In the genomic region with DNA sequence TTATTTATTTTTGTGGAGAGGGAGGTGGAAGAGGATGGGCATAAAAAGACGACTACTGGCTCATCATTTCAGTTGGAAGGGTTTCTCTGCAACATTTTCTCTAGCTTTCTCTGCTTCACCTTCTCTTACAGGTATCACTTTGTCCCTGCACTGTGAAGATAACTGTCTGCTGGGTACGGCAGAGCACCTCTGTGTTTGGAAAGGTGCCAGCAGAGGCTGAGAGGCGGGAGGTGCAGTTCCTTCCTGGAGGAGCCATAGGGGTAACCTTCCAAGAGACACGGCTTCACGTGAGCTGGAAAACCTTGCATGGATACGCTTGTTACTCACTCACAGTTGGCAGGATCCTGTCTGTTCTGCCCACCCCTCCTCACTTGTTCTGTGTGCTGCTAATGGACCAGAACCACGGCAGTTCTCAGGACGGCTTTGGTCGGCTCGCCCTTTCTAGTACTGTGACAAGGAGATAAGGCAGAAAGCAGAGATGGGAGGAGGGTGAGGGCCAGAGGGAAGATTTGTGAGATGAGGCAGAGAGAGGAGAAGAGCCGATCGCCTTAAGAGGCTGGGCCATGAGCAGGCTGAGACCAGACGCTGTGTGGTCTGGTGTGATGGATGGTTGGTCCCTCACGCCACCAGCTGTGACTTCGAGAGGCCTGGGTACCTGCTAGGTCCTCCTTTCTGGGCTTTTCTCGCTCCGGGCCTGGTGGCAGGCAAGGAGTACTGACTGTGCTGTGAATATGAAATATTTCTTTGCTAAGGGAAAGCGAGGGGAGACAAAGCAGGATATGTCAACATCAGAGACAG, we compare ENCODE assay signal across 14 cellular contexts.
DNase-seq lines count a peak whose midpoint lies in the region; ATAC-seq, FAIRE-seq and TF ChIP-seq lines count a peak whose summit lies in the region.
"Had no signal": no experiment of that assay in that cellular context is flagged by ENCODE, and none has a peak within 500 bp of the region (broad histone marks: within the 10 kb centered on the region; RNA-seq: fewer than 3 reads in every experiment).

No MANE protein-coding gene starts in this region.

- H3K27ac ChIP-seq in H1 (ENCODE audit: low read depth, low read length) (no peak overlapping the region), pancreas (no peak overlapping the region)
- H3K27ac ChIP-seq: adrenal gland, SJCRH30 had no signal

- no peak overlapping the region for H3K4me2 ChIP-seq in H1 (ENCODE audit: insufficient read depth in 1 of 2, low read depth in 2 of 2, low read length in 2 of 2)

- peak overlapping the region; percentile 9; the same call in 1 of the 2 replicates for H2AFZ ChIP-seq in H1 (ENCODE audit: low read length)

- no peak overlapping the region for H3K56ac ChIP-seq in H1 (replicated peaks; ENCODE audit: insufficient read length, low read depth, low read length)

- TF ChIP-seq CTCF in H1 (IDR thresholded peaks at IDR 0.05; ENCODE audit: control extremely low read depth in 1 of 3, insufficient read depth in 1 of 3, low read depth in 1 of 3, low read length in 3 of 3), result no peak
- TF ChIP-seq CTCF in pancreas (IDR thresholded peaks at IDR 0.05), result no peak

- H3K36me3 ChIP-seq in H1 (ENCODE audit: control insufficient read depth in 2 of 4, insufficient read depth in 4 of 4, low read length in 3 of 4), result no peaks in the 10 kb centered on the region
- no peaks in the 10 kb centered on the region for H3K36me3 ChIP-seq in pancreas
- H3K36me3 ChIP-seq: adrenal gland, SJCRH30, uterus had no signal

- TF ChIP-seq EP300 in H1 (IDR thresholded peaks at IDR 0.05; ENCODE audit: borderline replicate concordance in 1 of 2, low read depth in 2 of 2, low read length in 2 of 2), result no peak

- DNase-seq in DMS79 (lab: John Stamatoyannopoulos, UW), result peak; percentile 70
- peak; percentile 67 for DNase-seq in NCI-H1092 (lab: John Stamatoyannopoulos, UW)
- DNase-seq in H1 (ENCODE audit: low read depth in 1 of 2, low spot score in 2 of 2), result no peak
- peak in 1 of 6 donors; percentile 31 for DNase-seq in pancreas
- DNase-seq in globus pallidus (ENCODE audit: low spot score), result no peak
- DNase-seq in activated effector memory CD4-positive, alpha-beta T cell treated with Interleukin-2 at 50 U/mL for 16 hours, result no peak
- DNase-seq: activated CD4-positive, alpha-beta T cell treated with anti-CD3 and anti-CD28 coated beads, Interleukin-2, amount 50 U/mL, for 4 hours; H7; nucleus accumbens; SJCRH30; stimulated activated naive CD8-positive, alpha-beta T cell treated with anti-CD3 and anti-CD28 coated beads, Interleukin-15, Interleukin-2, amounts not matched to agents 100 U/mL and 50 U/mL, for 24 hours; uterus had no signal

- ATAC-seq in pancreas (peak in 3 of 4 donors; percentile 46 to 68 (median 63)), HG03196 (IDR thresholded peaks at IDR 0.05; ENCODE audit: unreplicated experiment) (no peak)
- ATAC-seq: stimulated activated naive CD8-positive, alpha-beta T cell treated with anti-CD3 and anti-CD28 coated beads, Interleukin-15, Interleukin-2, amounts not matched to agents 100 U/mL and 50 U/mL, for 24 hours had no signal

- no peaks in the 10 kb centered on the region for H3K27me3 ChIP-seq in H1 (replicated peaks in 1 of 4; ENCODE audit: control insufficient read depth in 3 of 4, extremely low read depth in 1 of 4, insufficient read depth in 3 of 4, low read length in 3 of 4)
- H3K27me3 ChIP-seq in pancreas, result no peaks in the 10 kb centered on the region
- H3K27me3 ChIP-seq: adrenal gland, SJCRH30, uterus had no signal

- no peak for TF ChIP-seq POLR2A in H1 (IDR thresholded peaks at IDR 0.05; ENCODE audit: control extremely low read depth in 1 of 2, low read depth in 2 of 2, low read length in 2 of 2)

- no peak overlapping the region for H3K9ac ChIP-seq in H1 (replicated peaks in 1 of 4; ENCODE audit: extremely low read depth in 1 of 4, low read depth in 3 of 4, low read length in 3 of 4)

- no peaks in the 10 kb centered on the region for H3K79me1 ChIP-seq in H1 (ENCODE audit: low read depth, low read length)

- H3K18ac ChIP-seq in H1 (ENCODE audit: extremely low read depth, low read length), result no peak overlapping the region

- CTCF ChIA-PET in H1 (lab: Charles Lee; ENCODE audit: partially characterized antibody), result interaction anchor here (1.3 to 1.4 kb wide), 2 partner anchors 54 to 248 kb away, joined by 3 read pairs; no protein-coding TSS in a partner anchor

- H2BK12ac ChIP-seq in H1 (ENCODE audit: low read depth, low read length), result no peak overlapping the region

- H3K4me3 ChIP-seq in H1 (ENCODE audit: extremely low read depth in 1 of 4, insufficient read depth in 2 of 4, low read depth in 3 of 4, low read length in 4 of 4) (no peak overlapping the region), pancreas (no peak overlapping the region)
- H3K4me3 ChIP-seq: adrenal gland, SJCRH30, uterus had no signal

- no peak overlapping the region for H2AK5ac ChIP-seq in H1 (ENCODE audit: low read depth, low read length)

- no peaks in the 10 kb centered on the region for H3K23me2 ChIP-seq in H1 (ENCODE audit: low read depth, low read length)

- no peak overlapping the region for H4K91ac ChIP-seq in H1 (replicated peaks; ENCODE audit: insufficient read length, low read length)

- H3K14ac ChIP-seq in H1 (ENCODE audit: insufficient read length), result no peak overlapping the region

- no peak overlapping the region for H2BK5ac ChIP-seq in H1 (ENCODE audit: low read depth, low read length)

- no peak overlapping the region for H2BK120ac ChIP-seq in H1 (replicated peaks; ENCODE audit: low read depth, low read length)

- WGBS in H1 (ENCODE audit: extremely low coverage in 1 of 2, insufficient coverage in 1 of 2, insufficient read length in 1 of 2, insufficient replicate concordance in 2 of 2, low coverage in 1 of 2, low lambda C conversion rate in 2 of 2, missing lambda C conversion rate in 1 of 2), 2 experiments, result 92% methylated on average over 18 of the region's 18 CpGs; no CpG with 5 or more reads in 1 of the 2 experiments
- 36 to 40% methylated on average over 18 of the region's 18 CpGs for WGBS in pancreas, 2 donors

- H3K4ac ChIP-seq in H1 (replicated peaks; ENCODE audit: insufficient read length, low read depth, low read length), result no peak overlapping the region

- 0 out of 2 replicates have a peak overlapping the region, but pooled peaks have one; percentile 81 for H2BK15ac ChIP-seq in H1 (ENCODE audit: low read length)

- no peak overlapping the region for H4K5ac ChIP-seq in H1 (ENCODE audit: insufficient read length, low read depth, low read length)

- no peaks in the 10 kb centered on the region for H4K20me1 ChIP-seq in H1 (replicated peaks in 1 of 2; ENCODE audit: control insufficient read depth in 1 of 2, insufficient read depth in 2 of 2, low read length in 2 of 2)

- no peak overlapping the region for H2BK20ac ChIP-seq in H1 (ENCODE audit: low read length)

- POLR2A ChIA-PET in H1 (lab: Charles Lee; ENCODE audit: partially characterized antibody), result no interaction called here

- intact Hi-C loops in pancreas (cut with DNase I), result no loop called here

- no peaks in the 10 kb centered on the region for H3K9me3 ChIP-seq in H1 (ENCODE audit: insufficient read depth in 2 of 2, low read depth in 1 of 2, low read length in 1 of 2)
- H3K9me3 ChIP-seq in pancreas, result no peaks in the 10 kb centered on the region
- H3K9me3 ChIP-seq: adrenal gland, SJCRH30, uterus had no signal

- H3K79me2 ChIP-seq in H1 (ENCODE audit: control insufficient read depth in 1 of 2, insufficient read depth in 2 of 2, low read length in 2 of 2), result no peaks in the 10 kb centered on the region

- no peak for TF ChIP-seq RAD21 in H1 (IDR thresholded peaks at IDR 0.05 in 1 of 2, conservative IDR thresholded peaks at IDR 0.05 in 1 of 2; ENCODE audit: low read depth in 2 of 2, low read length in 2 of 2)

- no peak overlapping the region for H3K23ac ChIP-seq in H1 (ENCODE audit: insufficient read length)

- H3K4me1 ChIP-seq in H1 (replicated peaks in 1 of 4; ENCODE audit: control insufficient read depth in 3 of 4, insufficient read depth in 4 of 4, low read length in 3 of 4), result no peaks in the 10 kb centered on the region
- no peaks in the 10 kb centered on the region for H3K4me1 ChIP-seq in pancreas
- H3K4me1 ChIP-seq: adrenal gland, SJCRH30, uterus had no signal

- H4K8ac ChIP-seq in H1 (ENCODE audit: extremely low read depth, insufficient read depth, low read length), result no peak overlapping the region

- no peak for FAIRE-seq in H1 (lab: Jason Lieb, UNC)
- no peak for FAIRE-seq in pancreas (lab: Jason Lieb, UNC)

TF ChIP-seq in H1, 55 proteins besides CTCF, POLR2A, EP300 and RAD21:
- TF ChIP-seq EZH2 (IDR thresholded peaks at IDR 0.05; ENCODE audit: low read depth, low read length, severe bottlenecking), result no peak
- TF ChIP-seq TAF1 (IDR thresholded peaks at IDR 0.05; ENCODE audit: low read depth, low read length), result no peak
- TF ChIP-seq KDM5A (IDR thresholded peaks at IDR 0.05; ENCODE audit: low read length), result no peak
- no peak for TF ChIP-seq POLR2AphosphoS5 (IDR thresholded peaks at IDR 0.05; ENCODE audit: low read depth, low read length)
- TF ChIP-seq CTBP2 (IDR thresholded peaks at IDR 0.05; ENCODE audit: borderline replicate concordance, insufficient read depth, insufficient read length, low read length), result no peak
- TF ChIP-seq E2F6 (IDR thresholded peaks at IDR 0.05), result no peak
- TF ChIP-seq SAP30 (IDR thresholded peaks at IDR 0.05; ENCODE audit: insufficient read depth, insufficient replicate concordance, low read length), result no peak

Comparison
In these comparisons a context has a peak if more than half of its experiments do, and no peak if none do; other contexts are left out.
1. DNase-seq: peak in DMS79 (single experiment) and NCI-H1092 (single experiment); none in H1 (0 of 2), globus pallidus (single experiment) and activated effector memory CD4-positive, alpha-beta T cell treated with Interleukin-2 at 50 U/mL for 16 hours (single experiment).